ENCODE assay signal across 20 cellular contexts in the genomic region with DNA sequence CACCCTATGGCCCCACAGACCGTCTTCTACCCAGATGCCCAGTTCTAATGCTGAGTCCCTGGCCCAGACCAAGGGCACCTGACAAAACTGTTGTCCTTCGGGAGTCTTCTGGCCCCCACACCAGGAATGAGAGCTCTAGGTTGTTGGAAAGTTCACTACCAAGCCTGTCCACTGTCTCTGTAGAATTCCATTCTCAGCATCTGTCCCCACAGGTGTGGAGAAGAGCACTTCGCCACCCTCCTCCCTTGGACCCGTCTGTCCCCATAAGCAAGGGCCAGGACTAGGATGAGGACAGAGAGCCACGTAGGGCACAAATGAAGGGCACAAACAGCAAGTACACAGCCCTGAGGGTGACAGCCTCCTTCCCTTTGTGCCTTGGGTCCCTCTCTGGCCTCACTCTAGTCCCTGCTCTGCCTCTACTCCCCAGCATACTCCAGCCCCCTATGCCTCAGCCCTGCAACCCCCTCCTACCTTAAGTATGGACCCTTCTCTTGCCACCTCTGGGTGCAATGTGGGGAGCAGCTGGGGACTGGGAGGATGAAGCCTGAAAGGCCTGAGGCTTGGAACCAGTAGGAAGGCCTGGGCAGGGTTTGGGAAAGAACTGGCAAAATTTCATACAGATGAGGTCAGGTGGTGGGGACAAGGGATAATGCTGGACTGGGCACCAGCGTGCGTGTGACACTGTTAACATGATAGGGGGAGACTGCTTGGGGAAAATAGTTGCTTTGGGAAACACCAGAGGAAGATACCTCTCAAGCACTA. TPM values are rescaled to one million over a fixed set of nuclear protein-coding genes. Genes with fewer than 3 reads are reported as not detected.
DNase-seq lines count a peak whose midpoint lies in the region; ATAC-seq and TF ChIP-seq lines count a peak whose summit lies in the region.
"Had no signal": no experiment of that assay in that cellular context is flagged by ENCODE, and none has a peak within 500 bp of the region (broad histone marks: within the 10 kb centered on the region; RNA-seq: fewer than 3 reads in every experiment).

No MANE protein-coding gene starts in this region.

- DNase-seq in Right ventricle myocardium inferior (ENCODE audit: missing footprints) (peak; percentile 49), heart right ventricle (no peak), endodermal cell (peak; percentile 48), aorta (peak; percentile 18 to 25), SW480 (ENCODE audit: low spot score) (no peak), COLO668 (lab: John Stamatoyannopoulos, UW; ENCODE audit: unreplicated experiment) (no peak)
- DNase-seq in effector CD8-positive, alpha-beta T cell (lab: John Stamatoyannopoulos, UW) = no peak
- DNase-seq: activated CD4-positive, CD25-positive, alpha-beta regulatory T cell; foreskin melanocyte; natural killer cell; NCI-H1417 treated with DMSO at 0.1 percent for 48 hours; NCI-H226; retina; T-helper 17 cell; uterus had no signal

- no peaks in the 10 kb centered on the region for H3K9me3 Mint-ChIP-seq in endodermal cell
- no peaks in the 10 kb centered on the region for H3K9me3 Mint-ChIP-seq in nephron
- H3K9me3 Mint-ChIP-seq: activated T-helper 2 cell treated with anti-CD3 and anti-CD28 coated beads, Interferon-gamma antibody, Interleukin-2, Interleukin-4, amounts not matched to agents 10 μg/mL and 5 μg/mL and 100 μg/mL, durations not matched to agents 14 hours and 24 hours and 36 hours; CD8-positive, alpha-beta memory T cell; natural killer cell; stimulated activated naive CD8-positive, alpha-beta T cell treated with anti-CD3 and anti-CD28 coated beads, Interleukin-15, Interleukin-2, amounts not matched to agents 100 ng/mL and 50 ng/mL, for 24 hours had no signal

- H3K9ac ChIP-seq in endodermal cell (ENCODE audit: extremely low read depth, low read length, poor library complexity, severe bottlenecking) = peak overlapping the region; percentile 49

- H3K4me1 ChIP-seq in heart right ventricle (peaks cover 6 to 29% (median 23%) of the 10 kb centered on the region in 9 donors), endodermal cell (ENCODE audit: control insufficient read depth, insufficient read depth, low read length) (peaks cover 5% of the 10 kb centered on the region), aorta (ENCODE audit: control insufficient read depth in 1 of 2, insufficient read depth in 2 of 2, low read length in 2 of 2) (no peaks in the 10 kb centered on the region)
- H3K4me1 ChIP-seq: uterus had no signal

- H3K36me3 ChIP-seq in heart right ventricle (no peaks in the 10 kb centered on the region), endodermal cell (ENCODE audit: control insufficient read depth, insufficient read depth, low read length) (no peaks in the 10 kb centered on the region), aorta (ENCODE audit: control insufficient read depth in 1 of 2, insufficient read depth in 2 of 2, low read length in 1 of 2) (no peaks in the 10 kb centered on the region)
- H3K36me3 ChIP-seq: ascending aorta, uterus had no signal

- ATAC-seq in Right ventricle myocardium inferior (no peak), heart right ventricle (no peak), aorta (ENCODE audit: low FRiP score) (no peak)
- ATAC-seq: natural killer cell, T-helper 17 cell had no signal

- H3K27me3 Mint-ChIP-seq in endodermal cell (ENCODE audit: insufficient read depth) = peaks cover 2% of the 10 kb centered on the region
- peaks cover 40% of the 10 kb centered on the region for H3K27me3 Mint-ChIP-seq in nephron (ENCODE audit: low read depth)

- intact Hi-C loops in Right ventricle myocardium inferior (cut with DNase I) = loop anchor here (5.0 kb wide), 1 partner anchor 33 kb away; a partner anchor contains a TSS
- intact Hi-C loops in heart right ventricle (cut with DNase I) = no loop called here
- intact Hi-C loops in aorta (cut with DNase I) = no loop called here

- TF ChIP-seq CTCF in heart right ventricle (IDR thresholded peaks at IDR 0.05) (no peak), endodermal cell (conservative IDR thresholded peaks at IDR 0.05) (no peak), nephron (IDR thresholded peaks at IDR 0.05; ENCODE audit: unreplicated experiment in 3 of 3) (no peak)

- H3K4me1 Mint-ChIP-seq in endodermal cell (peaks cover 35% of the 10 kb centered on the region), nephron (peaks cover 4% of the 10 kb centered on the region)

- H3K27ac ChIP-seq in heart right ventricle (no peak overlapping the region), endodermal cell (ENCODE audit: low read depth, low read length) (no peak overlapping the region), aorta (ENCODE audit: low read depth in 1 of 2, low read length in 2 of 2) (no peak overlapping the region)
- H3K27ac ChIP-seq: ascending aorta, uterus had no signal

- H3K27me3 ChIP-seq in heart right ventricle (peaks cover 0 to 48% (median 0%) of the 10 kb centered on the region in 7 donors), endodermal cell (ENCODE audit: control insufficient read depth, insufficient read depth, low read length, poor library complexity, severe bottlenecking) (no peaks in the 10 kb centered on the region), aorta (ENCODE audit: control insufficient read depth in 1 of 2, insufficient read depth in 2 of 2, low read length in 1 of 2) (no peaks in the 10 kb centered on the region)
- H3K27me3 ChIP-seq: ascending aorta, uterus had no signal

- H3K4me3 Mint-ChIP-seq in endodermal cell = peak overlapping the region; percentile 59
- peak overlapping the region; percentile 5 to 42 (median 30) for H3K4me3 Mint-ChIP-seq in nephron
- H3K4me3 Mint-ChIP-seq: stimulated activated naive CD8-positive, alpha-beta T cell treated with anti-CD3 and anti-CD28 coated beads, Interleukin-15, Interleukin-2, amounts not matched to agents 100 ng/mL and 50 ng/mL, for 24 hours; T-helper 17 cell had no signal

- H3K36me3 Mint-ChIP-seq in endodermal cell (ENCODE audit: low read depth) (peaks cover 7% of the 10 kb centered on the region), nephron (ENCODE audit: low read depth) (no peaks in the 10 kb centered on the region)
- H3K36me3 Mint-ChIP-seq: natural killer cell had no signal

- H3K27ac Mint-ChIP-seq in endodermal cell (peak overlapping the region; percentile 96), nephron (peak overlapping the region in 2 of 3 experiments; percentile 62 to 91)
- H3K27ac Mint-ChIP-seq: activated T-helper 2 cell treated with anti-CD3 and anti-CD28 coated beads, Interferon-gamma antibody, Interleukin-2, Interleukin-4, amounts not matched to agents 10 μg/mL and 5 μg/mL and 100 μg/mL, durations not matched to agents 14 hours and 24 hours and 36 hours; natural killer cell; T-helper 17 cell had no signal

- WGBS in heart right ventricle, 2 donors = 82 to 88% methylated on average over 7 of the region's 7 CpGs
- 87 to 93% methylated on average over 5 to 7 of the region's 7 CpGs for WGBS in endodermal cell (ENCODE audit: insufficient coverage in 1 of 2, insufficient read length in 1 of 2), 2 experiments
- WGBS in aorta, 2 donors = 81% methylated on average over 7 of the region's 7 CpGs

- H3K4me3 ChIP-seq in heart right ventricle = no peak overlapping the region
- no peak overlapping the region for H3K4me3 ChIP-seq in endodermal cell (ENCODE audit: low read length)
- no peak overlapping the region for H3K4me3 ChIP-seq in aorta (ENCODE audit: low read length in 2 of 2)
- H3K4me3 ChIP-seq: ascending aorta, uterus had no signal

- H3K9me3 ChIP-seq in heart right ventricle (no peaks in the 10 kb centered on the region), endodermal cell (ENCODE audit: control insufficient read depth, low read length) (no peaks in the 10 kb centered on the region), aorta (ENCODE audit: control insufficient read depth, low read length) (no peaks in the 10 kb centered on the region)
- H3K9me3 ChIP-seq: ascending aorta, uterus had no signal

RNA-seq across cellular contexts. Expression of a gene that starts 4.3 kb away (rescaled TPM):
- total RNA-seq in Right ventricle myocardium inferior = 19.6 TPM
- total RNA-seq in heart right ventricle = 10 to 100 TPM in 4 of 10 donors, 1 to 10 TPM in 6; 7.1 to 27.0 (median 9.7) TPM
- 1 to 10 TPM; 7.9 to 9.1 TPM for polyA plus RNA-seq in heart right ventricle
- 10 to 100 TPM; 26.8 to 27.7 TPM for total RNA-seq in endodermal cell
- 8.8 TPM for polyA plus RNA-seq in endodermal cell (2013, experiment 1 of 2)
- polyA plus RNA-seq in endodermal cell (2013, experiment 2 of 2) = 7.5 TPM
- total RNA-seq in aorta = 1 to 10 TPM; 9.5 to 9.9 TPM
- polyA plus RNA-seq in aorta = 1 to 10 TPM; 3.3 to 6.5 TPM

RNA-seq across cellular contexts. Expression of a gene that starts 9.3 kb away (rescaled TPM):
- total RNA-seq in Right ventricle myocardium inferior = 27.9 TPM
- 10 to 100 TPM; 22.1 to 32.4 (median 27.9) TPM for total RNA-seq in heart right ventricle
- 10 to 100 TPM in 1 of 2 donors, 1 to 10 TPM in 1; 7.5 to 22.7 TPM for polyA plus RNA-seq in heart right ventricle
- total RNA-seq in endodermal cell = 10 to 100 TPM; 13.9 to 20.0 TPM
- 11.9 TPM for polyA plus RNA-seq in endodermal cell (2013, experiment 1 of 2)
- polyA plus RNA-seq in endodermal cell (2013, experiment 2 of 2) = 10.1 TPM
- 10 to 100 TPM; 10.3 to 10.9 TPM for total RNA-seq in aorta
- polyA plus RNA-seq in aorta = 1 to 10 TPM; 4.4 to 9.8 TPM

RNA-seq across cellular contexts. Expression of a gene that starts 9.3 kb away (rescaled TPM):
- 2.4 TPM for total RNA-seq in Right ventricle myocardium inferior
- total RNA-seq in heart right ventricle = 1 to 10 TPM; 3.0 to 5.9 (median 4.0) TPM
- 1 to 10 TPM; 2.1 to 3.3 TPM for polyA plus RNA-seq in heart right ventricle
- 10 to 100 TPM in 1 of 2 donors, 1 to 10 TPM in 1; 5.3 to 10.8 TPM for total RNA-seq in endodermal cell
- polyA plus RNA-seq in endodermal cell (2013, experiment 1 of 2) = 6.6 TPM
- 6.8 TPM for polyA plus RNA-seq in endodermal cell (2013, experiment 2 of 2)
- total RNA-seq in aorta = 1 to 10 TPM; 5.4 to 8.5 TPM
- polyA plus RNA-seq in aorta = 1 to 10 TPM; 1.6 to 4.2 TPM

RNA-seq across cellular contexts. Expression of a gene that starts 35.5 kb away (rescaled TPM):
- total RNA-seq in Right ventricle myocardium inferior (36.5 TPM), heart right ventricle (10 to 100 TPM; 25.2 to 48.4 (median 29.4) TPM), endodermal cell (10 to 100 TPM; 55.0 to 59.3 TPM), aorta (10 to 100 TPM; 40.5 to 49.5 TPM)
- polyA plus RNA-seq in heart right ventricle (10 to 100 TPM; 31.0 to 77.1 TPM), aorta (10 to 100 TPM; 42.8 to 81.0 TPM)
- polyA plus RNA-seq in endodermal cell (2013, experiment 1 of 2) = 45.8 TPM
- polyA plus RNA-seq in endodermal cell (2013, experiment 2 of 2) = 38.0 TPM

RNA-seq across cellular contexts. Expression of a gene that starts 40.3 kb away (rescaled TPM):
- total RNA-seq in Right ventricle myocardium inferior (21.4 TPM), heart right ventricle (10 to 100 TPM; 15.8 to 26.3 (median 21.5) TPM), endodermal cell (10 to 100 TPM; 50.8 to 53.6 TPM), aorta (10 to 100 TPM; 25.9 to 31.1 TPM)
- polyA plus RNA-seq in heart right ventricle (10 to 100 TPM; 51.1 to 53.6 TPM), aorta (10 to 100 TPM; 26.7 to 72.4 TPM)
- polyA plus RNA-seq in endodermal cell (2013, experiment 1 of 2) = 47.9 TPM
- 37.1 TPM for polyA plus RNA-seq in endodermal cell (2013, experiment 2 of 2)

Comparison
In these comparisons a context has a peak if more than half of its experiments do, and no peak if none do; other contexts are left out.
1. DNase-seq: peak in Right ventricle myocardium inferior (single experiment), endodermal cell (single experiment) and aorta (2 of 2); none in heart right ventricle (0 of 2), SW480 (single experiment), effector CD8-positive, alpha-beta T cell (single experiment) and COLO668 (single experiment).